ENCODE assay signal across 8 cellular contexts in genomic region chr1:10032287-10032589, GRCh38. TPM values are rescaled to one million over a fixed set of nuclear protein-coding genes. Genes with fewer than 3 reads are reported as not detected.
DNase-seq lines count a peak whose midpoint lies in the region; ATAC-seq and TF ChIP-seq lines count a peak whose summit lies in the region.

No MANE protein-coding gene starts in this region.

- H2AFZ ChIP-seq in HCT116 (ENCODE audit: low read depth, low read length, poor library complexity, severe bottlenecking) = peak overlapping the region; percentile 63

- WGBS in right cardiac atrium = 1% methylated on average over 13 of the region's 13 CpGs
- WGBS in spleen, 5 donors = 0 to 4% (median 2%) methylated on average over 13 of the region's 13 CpGs
- 0 to 1% methylated on average over 13 of the region's 13 CpGs for WGBS in lower leg skin, 2 donors

- no peaks in the 10 kb centered on the region for H3K9me2 ChIP-seq in HCT116 (ENCODE audit: insufficient read depth)

- H3K27me3 ChIP-seq in HCT116 (ENCODE audit: insufficient read depth, low read length) (no peaks in the 10 kb centered on the region), right cardiac atrium (ENCODE audit: control insufficient read depth, insufficient read depth) (no peaks in the 10 kb centered on the region), spleen (replicated peaks in 1 of 7) (no peaks in the 10 kb centered on the region)

- POLR2A ChIA-PET in HCT116 (lab: Charles Lee) (interaction anchor here (1.1 kb wide), 1 partner anchor 89 kb away, joined by 5 read pairs; the partner anchor contains the start of genes LZIC and NMNAT1), activated B cell treated with CpG ODN at 0.5 μM for 24 hours (lab: Charles Lee) (interaction anchor here (0.6 to 2.1 kb wide), 4 partner anchors 82 to 438 kb away, joined by 3 to 6 read pairs (median 4); partner anchors contain the start of gene CTNNBIP1)

- TF ChIP-seq RAD21 in HCT116 (IDR thresholded peaks at IDR 0.05; ENCODE audit: low read depth) = no peak

- peaks cover 25% of the 10 kb centered on the region for H3K4me1 Mint-ChIP-seq in activated B cell treated with CpG ODN at 0.5 μM for 24 hours

- RAD21 ChIA-PET in HCT116 (lab: Charles Lee; ENCODE audit: low non-redundant PET in 1 of 2, low total read pairs in 2 of 2, uncharacterized antibody in 2 of 2, unreplicated experiment in 2 of 2) = no interaction called here

- H3K27me3 Mint-ChIP-seq in activated B cell treated with CpG ODN at 0.5 μM for 24 hours = no peaks in the 10 kb centered on the region

- no peaks in the 10 kb centered on the region for H3K9me3 ChIP-seq in HCT116 (ENCODE audit: control insufficient read depth in 1 of 2, insufficient read depth in 1 of 2, low read depth in 1 of 2, low read length in 2 of 2)
- H3K9me3 ChIP-seq in right cardiac atrium (ENCODE audit: control insufficient read depth, low read length) = no peaks in the 10 kb centered on the region
- H3K9me3 ChIP-seq in spleen = no peaks in the 10 kb centered on the region

- H4K20me1 ChIP-seq in HCT116 (ENCODE audit: insufficient read depth) = no peaks in the 10 kb centered on the region

- H3K4me3 ChIP-seq in HCT116 (replicated peaks in 1 of 2; ENCODE audit: low read depth in 1 of 2, low read length in 2 of 2) (peak overlapping the region; percentile 19 to 33), right cardiac atrium (ENCODE audit: low read length) (peak overlapping the region; percentile 24), spleen (peak overlapping the region in 6 of 8 donors; percentile 67 to 99 (median 96)), lower leg skin (ENCODE audit: low read depth, poor library complexity, severe bottlenecking) (no peak overlapping the region)

- no peaks in the 10 kb centered on the region; a peak in 1 of 4 replicates for H3K36me3 ChIP-seq in HCT116 (ENCODE audit: control insufficient read depth in 1 of 2, insufficient read depth in 2 of 2, low read length in 2 of 2)
- peaks cover 0 to 13% (median 7%) of the 10 kb centered on the region in 6 donors for H3K36me3 ChIP-seq in spleen

- no TSS peak for BruUV-seq in HCT116 (replicated peaks; lab: Mats Ljungman, UMichigan)

- intact Hi-C loops in HCT116 (cut with micrococcal nuclease) = loop anchor here (1.0 to 2.0 kb wide), 3 partner anchors 81 to 157 kb away; partner anchors contain the start of genes LZIC and NMNAT1
- intact Hi-C loops in activated B cell treated with CpG ODN at 0.5 μM for 24 hours (cut with micrococcal nuclease) = loop anchor here (1.0 to 10.0 kb wide), 11 partner anchors 71 to 493 kb away; partner anchors contain the start of genes CENPS, CTNNBIP1, LZIC and NMNAT1
- intact Hi-C loops in right cardiac atrium (cut with DNase I) = loop anchor here in 3 of 4 donors (5.0 to 10.0 kb wide), 4 partner anchors 73 to 155 kb away; partner anchors contain the start of genes LZIC (in 1 of the 3) and NMNAT1 (in 1 of the 3)
- intact Hi-C loops in spleen (cut with DNase I; ENCODE audit: low total_unique reads) = loop anchor here (5.0 to 10.0 kb wide), 2 partner anchors 87 to 155 kb away; partner anchors contain the start of genes LZIC and NMNAT1
- intact Hi-C loops in lower leg skin (cut with DNase I; ENCODE audit: low total_unique reads) = no loop called here

- H3K4me3 Mint-ChIP-seq in activated B cell treated with CpG ODN at 0.5 μM for 24 hours = peak overlapping the region; percentile 64

- peak overlapping the region; percentile 64 for H3K27ac ChIP-seq in HCT116 (ENCODE audit: low read depth, low read length)
- peak overlapping the region; percentile 57 for H3K27ac ChIP-seq in right cardiac atrium (ENCODE audit: low read length)
- H3K27ac ChIP-seq in spleen = peak overlapping the region in 7 of 8 donors; percentile 69 to 98 (median 95)

- peaks cover 15 to 23% of the 10 kb centered on the region in 2 experiments for H3K4me1 ChIP-seq in HCT116 (ENCODE audit: control insufficient read depth in 1 of 2, insufficient read depth in 2 of 2, low read length in 2 of 2)
- no peaks in the 10 kb centered on the region for H3K4me1 ChIP-seq in right cardiac atrium (ENCODE audit: control insufficient read depth, insufficient read depth, low read length)
- peaks cover 19 to 67% (median 37%) of the 10 kb centered on the region in 6 donors for H3K4me1 ChIP-seq in spleen

- H3K9me3 Mint-ChIP-seq in activated B cell treated with CpG ODN at 0.5 μM for 24 hours = no peaks in the 10 kb centered on the region

- ATAC-seq in HCT116 = no peak
- no peak for ATAC-seq in activated B cell treated with CpG ODN at 0.5 μM for 24 hours (ENCODE audit: low read depth)
- ATAC-seq in right cardiac atrium = no peak

- peak; percentile 45 for TF ChIP-seq POLR2A in HCT116 (IDR thresholded peaks at IDR 0.05; ENCODE audit: borderline replicate concordance, extremely low read depth, insufficient read depth, insufficient read length)
- TF ChIP-seq POLR2A in spleen (IDR thresholded peaks at IDR 0.05) = no peak
- no peak for TF ChIP-seq POLR2A in lower leg skin (IDR thresholded peaks at IDR 0.05)

- H3K9ac ChIP-seq in HCT116 (ENCODE audit: low read length) = peak overlapping the region; percentile 41

- CTCF ChIA-PET in HCT116 (lab: Charles Lee) (interaction anchor here (1.0 to 1.3 kb wide), 2 partner anchors 32 to 71 kb away, joined by 3 read pairs; no protein-coding TSS in a partner anchor), activated B cell treated with CpG ODN at 0.5 μM for 24 hours (lab: Charles Lee) (interaction anchor here (2.3 kb wide), 1 partner anchor 82 kb away, joined by 10 read pairs; no protein-coding TSS in a partner anchor)

- DNase-seq in HCT116 (ENCODE audit: low read depth, low spot score) (no peak), activated B cell treated with CpG ODN at 0.5 μM for 24 hours (no peak), right cardiac atrium (no peak), spleen (no peak), HUDEP-2 (lab: John Stamatoyannopoulos, UW; ENCODE audit: unreplicated experiment in 76 of 76) (no peak), NCI-H526 treated with DMSO at 0.1 percent for 48 hours (lab: John Stamatoyannopoulos, UW) (no peak), lower leg skin (ENCODE audit: low spot score in 2 of 2) (no peak)
- DNase-seq in stimulated activated CD4-positive, alpha-beta T cell treated with anti-CD3 and anti-CD28 coated beads, Interleukin-12 subunit alpha, Interleukin-12 subunit beta, amount 100 ng/mL, for 4 hours = no peak

- H3K4me2 ChIP-seq in HCT116 (ENCODE audit: low read length) = peak overlapping the region; percentile 68

- H3K36me3 Mint-ChIP-seq in activated B cell treated with CpG ODN at 0.5 μM for 24 hours (ENCODE audit: low read depth) = peaks cover 7% of the 10 kb centered on the region

- TF ChIP-seq CTCF in HCT116 (IDR thresholded peaks at IDR 0.05 in 2 of 3, conservative IDR thresholded peaks at IDR 0.05 in 1 of 3; ENCODE audit: borderline replicate concordance in 1 of 3, insufficient read depth in 1 of 3, low read depth in 2 of 3, low read length in 2 of 3) (no peak), activated B cell treated with CpG ODN at 0.5 μM for 24 hours (IDR thresholded peaks at IDR 0.05) (no peak), spleen (IDR thresholded peaks at IDR 0.05 in 8 of 11, conservative IDR thresholded peaks at IDR 0.05 in 3 of 11) (no peak), lower leg skin (IDR thresholded peaks at IDR 0.05) (no peak)

- peaks cover 42% of the 10 kb centered on the region for H3K79me2 ChIP-seq in HCT116 (ENCODE audit: insufficient read depth, low read length)

- H3K27ac Mint-ChIP-seq in activated B cell treated with CpG ODN at 0.5 μM for 24 hours = peak overlapping the region; percentile 71

TF ChIP-seq in HCT116, 20 proteins besides CTCF, POLR2A, EP300 and RAD21 (continues in another document):
- TF ChIP-seq SRF (IDR thresholded peaks at IDR 0.05; ENCODE audit: low read depth) (no peak), ZNF274 (IDR thresholded peaks at IDR 0.05; ENCODE audit: low read depth, low read length) (no peak), YY1 (IDR thresholded peaks at IDR 0.05; ENCODE audit: extremely low read depth, insufficient replicate concordance, low read depth, low read length) (no peak), REST (IDR thresholded peaks at IDR 0.05; ENCODE audit: low read depth) (no peak)

RNA-seq across cellular contexts. Expression of gene UBE4B, which starts 0.5 kb away (rescaled TPM):
- total RNA-seq in HCT116 (2021; ENCODE audit: unreplicated experiment) (44.7 TPM), activated B cell treated with CpG ODN at 0.5 μM for 24 hours (41.1 and 44.7 TPM in 2 replicates), right cardiac atrium (10 to 100 TPM; 53.8 to 90.5 (median 65.3) TPM), spleen (10 to 100 TPM; 27.0 to 53.8 (median 40.8) TPM), lower leg skin (100 to 1,000 TPM in 1 of 4 donors, 10 to 100 TPM in 3; 65.7 to 114 (median 69.9) TPM)
- polyA plus RNA-seq in HCT116 (2012) = 15.7 and 20.5 TPM in 2 replicates
- polyA plus RNA-seq in right cardiac atrium (24.1 TPM), spleen (10 to 100 TPM in 2 of 3 donors, 1 to 10 TPM in 1; 8.8 to 12.7 (median 11.7) TPM)

RNA-seq across cellular contexts. Expression of gene RBP7, which starts 35.2 kb away (rescaled TPM):
- 45.6 TPM for total RNA-seq in HCT116 (2021; ENCODE audit: unreplicated experiment)
- polyA plus RNA-seq in HCT116 (2012) = 55.5 and 65.6 TPM in 2 replicates
- total RNA-seq in activated B cell treated with CpG ODN at 0.5 μM for 24 hours = not detected in 2 replicates
- 10 to 100 TPM; 22.4 to 26.1 (median 25.1) TPM for total RNA-seq in right cardiac atrium
- polyA plus RNA-seq in right cardiac atrium = 89.8 TPM
- 100 to 1,000 TPM in 2 of 7 donors, 10 to 100 TPM in 5; 21.1 to 144 (median 71.3) TPM for total RNA-seq in spleen
- 100 to 1,000 TPM in 1 of 3 donors, 10 to 100 TPM in 2; 52.1 to 161 (median 58.6) TPM for polyA plus RNA-seq in spleen
- total RNA-seq in lower leg skin = 10 to 100 TPM; 12.7 to 20.6 (median 18.8) TPM

Comparison
In these comparisons a context has a peak if more than half of its experiments do, and no peak if none do; other contexts are left out.
1. RNA of gene RBP7, which starts 35.2 kb away (total RNA-seq): 21.1 to 144 TPM in spleen, 45.6 TPM in HCT116 (single experiment), 22.4 to 26.1 TPM in right cardiac atrium and 12.7 to 20.6 TPM in lower leg skin; not detected in activated B cell treated with CpG ODN at 0.5 μM for 24 hours; every median in the first group is over 10 times any median in the second.
2. Peak in every context shown above with its lines, with median percentiles within 50 percentile points of each other: H3K27ac ChIP-seq.